In genomic region chr4:122522944-122523343, GRCh38 we compare ENCODE assay signal across 27 cellular contexts.
"Had no signal": no experiment of that assay in that cellular context is flagged by ENCODE, and none has a peak within 500 bp of the region (broad histone marks: within the 10 kb centered on the region; RNA-seq: fewer than 3 reads in every experiment).

No MANE protein-coding gene starts in this region.

- H3K27ac ChIP-seq: stomach, suprapubic skin, testis, thoracic aorta, thyroid gland, tibial artery, tibial nerve, transverse colon, upper lobe of left lung, upper lobe of right lung, uterus, vagina had no signal

- DNase-seq: stimulated activated CD4-positive, alpha-beta T cell treated with anti-CD3 and anti-CD28 coated beads, Interleukin-2, amount 100 ng/mL, for 48 hours; stimulated activated CD4-positive, alpha-beta T cell treated with anti-CD3 and anti-CD28 coated beads, Interleukin-4, amount 100 ng/mL, for 1 hour; stimulated activated CD4-positive, alpha-beta T cell treated with anti-CD3 and anti-CD28 coated beads, Interleukin-4, amount 100 ng/mL, for 24 hours; stimulated activated CD4-positive, alpha-beta T cell treated with anti-CD3 and anti-CD28 coated beads, Interleukin-4, amount 100 ng/mL, for 4 hours; stimulated activated CD8-positive, alpha-beta memory T cell treated with anti-CD3 and anti-CD28 coated beads, Interleukin-4, amount 100 ng/mL, for 48 hours; stimulated activated naive B cell treated with anti-CD40 and anti-IgM and Interleukin-4, amounts not matched to agents 10 μg/mL and 1 μg/mL and 100 μg/mL, for 72 hours; stimulated activated naive CD4-positive, alpha-beta T cell; stimulated activated naive CD4-positive, alpha-beta T cell treated with Interleukin-2 at 50 U/mL for 16 hours; stimulated activated naive CD8-positive, alpha-beta T cell treated with anti-CD3 and anti-CD28 coated beads, Interleukin-15, amount 100 ng/mL, for 72 hours; stimulated activated naive CD8-positive, alpha-beta T cell treated with anti-CD3 and anti-CD28 coated beads, Interleukin-15, Interleukin-2, amounts not matched to agents 100 U/mL and 50 U/mL, for 24 hours; stomach; substantia nigra; testis; thyroid gland; tibial artery; transverse colon; trophoblast cell; upper lobe of left lung; upper lobe of right lung; uterus had no signal

- H3K4me3 ChIP-seq: stomach, suprapubic skin, testis, thoracic aorta, thyroid gland, tibial artery, tibial nerve, transverse colon, upper lobe of left lung, upper lobe of right lung, uterus, vagina had no signal

- H3K9me3 ChIP-seq: suprapubic skin, testis, thoracic aorta, thyroid gland, tibial artery, upper lobe of left lung, uterus, vagina had no signal

- H3K36me3 ChIP-seq: stomach, suprapubic skin, thoracic aorta, thyroid gland, tibial artery, tibial nerve, transverse colon, upper lobe of left lung, upper lobe of right lung, uterus, vagina had no signal

- FAIRE-seq: urothelium cell line had no signal

- H3K27me3 ChIP-seq: stomach, suprapubic skin, testis, thyroid gland, tibial artery, tibial nerve, transverse colon, upper lobe of left lung, upper lobe of right lung, uterus, vagina had no signal

- ATAC-seq: stimulated activated effector memory CD8-positive, alpha-beta T cell treated with anti-CD3 and anti-CD28 coated beads, Interleukin-12 subunit alpha, Interleukin-12 subunit beta, amount 100 ng/mL, for 72 hours; stimulated activated memory B cell treated with anti-CD40 and anti-IgM and Interleukin-4, amounts not matched to agents 10 μg/mL and 1 μg/mL and 100 μg/mL, for 72 hours; stimulated activated naive B cell treated with anti-CD40 and anti-IgM and Interleukin-4, amounts not matched to agents 10 μg/mL and 1 μg/mL and 100 μg/mL, for 72 hours; stimulated activated naive CD8-positive, alpha-beta T cell treated with anti-CD3 and anti-CD28 coated beads, Interleukin-15, amount 100 ng/mL, for 72 hours; stimulated activated naive CD8-positive, alpha-beta T cell treated with anti-CD3 and anti-CD28 coated beads, Interleukin-15, Interleukin-2, amounts not matched to agents 100 U/mL and 50 U/mL, for 24 hours; upper lobe of right lung had no signal

- H3K4me1 ChIP-seq: stomach, suprapubic skin, testis, thyroid gland, tibial artery, tibial nerve, transverse colon, upper lobe of left lung, upper lobe of right lung, uterus, vagina had no signal
